15 cellular contexts compared by ENCODE assay signal in genomic region chr6:153872946-153873345, GRCh38.
"Had no signal": no experiment of that assay in that cellular context is flagged by ENCODE, and none has a peak within 500 bp of the region (broad histone marks: within the 10 kb centered on the region; RNA-seq: fewer than 3 reads in every experiment).

No MANE protein-coding gene starts in this region.

- H3K9me3 ChIP-seq: body of pancreas, prostate gland, thoracic aorta had no signal

- DNase-seq: activated CD4-positive, alpha-beta T cell treated with anti-CD3 and anti-CD28 coated beads for 4 hours; activated CD8-positive, alpha-beta memory T cell treated with anti-CD3 and anti-CD28 coated beads, Interleukin-2, amount 50 U/mL, for 48 hours; activated CD8-positive, alpha-beta T cell treated with anti-CD3 and anti-CD28 coated beads, Interleukin-2, amount 10 ng/mL, durations not matched to agents 7 days and 5 days; activated naive CD4-positive, alpha-beta T cell treated with anti-CD3 and anti-CD28 coated beads for 36 hours; body of pancreas; hippocampal formation; left colon; natural killer cell; stimulated activated CD4-positive, alpha-beta T cell treated with anti-CD3 and anti-CD28 coated beads, Interleukin-4, amount 100 ng/mL, for 1 hour; stimulated activated CD8-positive, alpha-beta memory T cell treated with anti-CD3 and anti-CD28 coated beads, Interleukin-4, amount 100 ng/mL, for 48 hours; stomach; T-helper 1 cell; WERI-Rb-1 had no signal

- H3K4me3 ChIP-seq: body of pancreas, prostate gland, stomach, thoracic aorta had no signal

- H3K36me3 ChIP-seq: prostate gland, stomach, thoracic aorta, WERI-Rb-1 had no signal

- H3K27ac ChIP-seq: body of pancreas, prostate gland, stomach, thoracic aorta, WERI-Rb-1 had no signal
